In the genomic region with DNA sequence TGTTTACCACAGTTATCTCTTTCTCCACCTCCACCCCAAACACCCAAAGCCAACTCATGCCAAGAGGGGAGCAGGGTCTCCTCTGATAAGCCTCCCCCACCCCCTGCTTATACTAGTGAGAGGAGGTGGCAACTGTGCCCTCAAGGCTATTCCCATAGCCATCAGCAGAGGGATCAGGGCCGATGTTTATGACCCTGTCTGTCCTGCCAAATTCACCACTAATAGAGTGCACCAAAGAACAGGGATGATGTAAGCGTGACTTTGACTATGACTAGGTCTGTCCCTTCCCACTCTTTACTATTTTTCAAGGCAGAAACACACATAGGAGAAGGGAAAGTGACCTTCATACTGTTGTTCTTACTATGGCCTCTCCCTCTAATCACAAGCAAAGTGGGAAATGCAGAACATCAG, we compare ENCODE assay signal across 10 cellular contexts.
DNase-seq lines count a peak whose midpoint lies in the region; ATAC-seq, FAIRE-seq and TF ChIP-seq lines count a peak whose summit lies in the region.
"Had no signal": no experiment of that assay in that cellular context is flagged by ENCODE, and none has a peak within 500 bp of the region (broad histone marks: within the 10 kb centered on the region; RNA-seq: fewer than 3 reads in every experiment).

No MANE protein-coding gene starts in this region.

- intact Hi-C loops in dorsolateral prefrontal cortex (cut with DNase I) = no loop called here

- peaks cover 2% of the 10 kb centered on the region for H3K27me3 Mint-ChIP-seq in neural progenitor cell (ENCODE audit: insufficient read depth, low read depth)

- H3F3A ChIP-seq in neural progenitor cell (ENCODE audit: low read depth) = peaks cover 13% of the 10 kb centered on the region

- no peaks in the 10 kb centered on the region for H3K36me3 ChIP-seq in neural progenitor cell

- no peaks in the 10 kb centered on the region for H3K9me3 ChIP-seq in neural progenitor cell (ENCODE audit: low read depth)

- H3K36me3 Mint-ChIP-seq in neural progenitor cell = no peaks in the 10 kb centered on the region

- TF ChIP-seq CTCF in dorsolateral prefrontal cortex (IDR thresholded peaks at IDR 0.05 in 54 of 56, conservative IDR thresholded peaks at IDR 0.05 in 2 of 56; ENCODE audit: low read depth in 1 of 56, partially characterized antibody in 56 of 56) = peak in 3 of 56 donors; percentile 9 to 21 (median 16)
- TF ChIP-seq CTCF in neural progenitor cell (IDR thresholded peaks at IDR 0.05) = no peak

- peak overlapping the region; percentile 13 for H3K27ac Mint-ChIP-seq in neural progenitor cell

- ATAC-seq in HG02623 (IDR thresholded peaks at IDR 0.05; ENCODE audit: unreplicated experiment) = no peak

- DNase-seq in Daoy (ENCODE audit: low read depth) (peak; percentile 22), M059J (ENCODE audit: low read depth) (peak; percentile 75), dorsolateral prefrontal cortex (no peak), neural progenitor cell (ENCODE audit: low spot score) (no peak), urothelium cell line (ENCODE audit: low spot score) (no peak), NOMO-1 (lab: John Stamatoyannopoulos, UW; ENCODE audit: unreplicated experiment in 2 of 2) (no peak)
- no peak for DNase-seq in activated CD4-positive, alpha-beta T cell treated with anti-CD3 and anti-CD28 coated beads for 1 hour
- DNase-seq: NCI-H345; stimulated activated CD4-positive, alpha-beta T cell treated with anti-CD3 and anti-CD28 coated beads, Interleukin-1b, Interleukin-23, amount 100 ng/mL, for 48 hours had no signal

- H3K27me3 ChIP-seq in dorsolateral prefrontal cortex = no peaks in the 10 kb centered on the region
- H3K27me3 ChIP-seq in neural progenitor cell = no peaks in the 10 kb centered on the region

- no peak for FAIRE-seq in urothelium cell line (lab: Jason Lieb, UNC)

- no peak overlapping the region for H3K4me2 ChIP-seq in neural progenitor cell

- peaks cover 56% of the 10 kb centered on the region for H3K4me1 ChIP-seq in neural progenitor cell

- no peak overlapping the region for H3K9ac ChIP-seq in neural progenitor cell

- H4K20me1 ChIP-seq in neural progenitor cell (ENCODE audit: low read depth) = no peaks in the 10 kb centered on the region

- peak overlapping the region in 53 of 59 donors; percentile 5 to 98 (median 82) for H3K27ac ChIP-seq in dorsolateral prefrontal cortex
- H3K27ac ChIP-seq in neural progenitor cell = no peak overlapping the region

- peaks cover 59% of the 10 kb centered on the region for H3K4me1 Mint-ChIP-seq in neural progenitor cell

- H3K9me3 Mint-ChIP-seq in neural progenitor cell = no peaks in the 10 kb centered on the region

- H3K4me3 ChIP-seq in dorsolateral prefrontal cortex = no peak overlapping the region
- no peak overlapping the region for H3K4me3 ChIP-seq in neural progenitor cell

- H2AFZ ChIP-seq in neural progenitor cell (replicated peaks) = no peak overlapping the region

- H3K79me2 ChIP-seq in neural progenitor cell (ENCODE audit: low read depth) = no peaks in the 10 kb centered on the region

- no peak overlapping the region for H3K4me3 Mint-ChIP-seq in neural progenitor cell

Comparison
In these comparisons a context has a peak if more than half of its experiments do, and no peak if none do; other contexts are left out.
1. DNase-seq: peak in Daoy (single experiment) and M059J (single experiment); none in dorsolateral prefrontal cortex (0 of 10), neural progenitor cell (single experiment), urothelium cell line (single experiment), activated CD4-positive, alpha-beta T cell treated with anti-CD3 and anti-CD28 coated beads for 1 hour (single experiment) and NOMO-1 (0 of 2).